ENCODE assay signal across 8 cellular contexts in genomic region chr10:49538381-49539319, GRCh38. TPM values are rescaled to one million over a fixed set of nuclear protein-coding genes. Genes with fewer than 3 reads are reported as not detected.
DNase-seq lines count a peak whose midpoint lies in the region; ATAC-seq and TF ChIP-seq lines count a peak whose summit lies in the region.

Gene ERCC6 (minus strand): TSS chr10:49539121.

- H3K4me3 Mint-ChIP-seq in HFFc6, result peak within 1 kb of the TSS; percentile 99
- H3K4me3 Mint-ChIP-seq in activated naive CD4-positive, alpha-beta T cell treated with anti-CD3 and anti-CD28 coated beads for 36 hours, result peak within 1 kb of the TSS; percentile 90

- no peaks in the 10 kb centered on the region; the same call in 1 of the 2 replicates for H3K9me3 Mint-ChIP-seq in HFFc6
- H3K9me3 Mint-ChIP-seq in activated naive CD4-positive, alpha-beta T cell treated with anti-CD3 and anti-CD28 coated beads for 36 hours, result no peaks in the 10 kb centered on the region

- H3K36me3 Mint-ChIP-seq in HFFc6 (ENCODE audit: low read depth), result peaks cover 41% of the 10 kb centered on the region
- peaks cover 3% of the 10 kb centered on the region for H3K36me3 Mint-ChIP-seq in activated naive CD4-positive, alpha-beta T cell treated with anti-CD3 and anti-CD28 coated beads for 36 hours (ENCODE audit: low read depth)

- H3K27ac ChIP-seq in gastroesophageal sphincter (peak within 1 kb of the TSS; percentile 17 to 88 (median 86)), neutrophil (peak within 1 kb of the TSS; percentile 94)

- TF ChIP-seq POLR2A in gastroesophageal sphincter (IDR thresholded peaks at IDR 0.05), result peak; percentile 60 to 74

- H3K4me3 ChIP-seq in GM06990 (replicated peaks; ENCODE audit: low read depth, low read length) (peak within 1 kb of the TSS; percentile 64), gastroesophageal sphincter (peak within 1 kb of the TSS; percentile 65 to 85), neutrophil (ENCODE audit: low read depth in 1 of 2, low read length in 1 of 2) (peak within 1 kb of the TSS; percentile 85 to 93)

- TF ChIP-seq EP300 in gastroesophageal sphincter (IDR thresholded peaks at IDR 0.05), result no peak

- H3K4me1 Mint-ChIP-seq in HFFc6 (ENCODE audit: low read depth), result peaks cover 56% of the 10 kb centered on the region
- peaks cover 34% of the 10 kb centered on the region for H3K4me1 Mint-ChIP-seq in activated naive CD4-positive, alpha-beta T cell treated with anti-CD3 and anti-CD28 coated beads for 36 hours (ENCODE audit: low read depth)

- ATAC-seq in gastroesophageal sphincter, result peak; percentile 99

- TF ChIP-seq CTCF in GM06990 (IDR thresholded peaks at IDR 0.05; ENCODE audit: insufficient read depth, low read length, poor library complexity, severe bottlenecking) (no peak), HFFc6 (IDR thresholded peaks at IDR 0.05) (no peak), gastroesophageal sphincter (IDR thresholded peaks at IDR 0.05) (peak in 2 of 4 experiments; percentile 5 to 37), neutrophil (IDR thresholded peaks at IDR 0.05) (peak; percentile 39), subcutaneous adipose tissue (IDR thresholded peaks at IDR 0.05; ENCODE audit: low read depth) (no peak)

- H3K27me3 Mint-ChIP-seq in HFFc6 (ENCODE audit: insufficient read depth), result peaks cover 6% of the 10 kb centered on the region
- H3K27me3 Mint-ChIP-seq in activated naive CD4-positive, alpha-beta T cell treated with anti-CD3 and anti-CD28 coated beads for 36 hours (ENCODE audit: low read depth), result peaks cover 14% of the 10 kb centered on the region

- H3K36me3 ChIP-seq in GM06990 (ENCODE audit: control insufficient read depth, insufficient read depth, low read length) (no peaks in the 10 kb centered on the region; the same call in 1 of the 2 replicates), gastroesophageal sphincter (no peaks in the 10 kb centered on the region), neutrophil (no peaks in the 10 kb centered on the region)

- H3K9me3 ChIP-seq in gastroesophageal sphincter (no peaks in the 10 kb centered on the region), neutrophil (no peaks in the 10 kb centered on the region)

- CTCF ChIA-PET in activated naive CD4-positive, alpha-beta T cell treated with anti-CD3 and anti-CD28 coated beads for 36 hours (lab: Charles Lee), result interaction anchor here (0.6 to 2.5 kb wide), 6 partner anchors 9 to 882 kb away, joined by 3 to 6 read pairs (median 3); no protein-coding TSS in a partner anchor

- H3K27ac Mint-ChIP-seq in HFFc6, result peak within 1 kb of the TSS; percentile 98
- peak within 1 kb of the TSS; percentile 92 for H3K27ac Mint-ChIP-seq in activated naive CD4-positive, alpha-beta T cell treated with anti-CD3 and anti-CD28 coated beads for 36 hours

- H3K4me1 ChIP-seq in gastroesophageal sphincter, result peaks cover 0 to 34% (median 7%) of the 10 kb centered on the region in 3 donors
- peaks cover 26 to 34% of the 10 kb centered on the region in 2 experiments for H3K4me1 ChIP-seq in neutrophil (ENCODE audit: control insufficient read depth in 1 of 2, insufficient read depth in 1 of 2, low read depth in 1 of 2, low read length in 1 of 2)

- H3K27me3 ChIP-seq in GM06990 (replicated peaks; ENCODE audit: control insufficient read depth, insufficient read depth, low read length), result no peaks in the 10 kb centered on the region
- peaks cover 8% of the 10 kb centered on the region for H3K27me3 ChIP-seq in gastroesophageal sphincter
- H3K27me3 ChIP-seq in neutrophil, result peaks cover 15% of the 10 kb centered on the region

- 2 to 5% methylated on average over 10 to 18 of the region's 75 CpGs for WGBS in gastroesophageal sphincter (ENCODE audit: low coverage in 1 of 2), 2 donors

- DNase-seq in GM06990 (ENCODE audit: extremely low read depth, insufficient read length), result peak; percentile 96
- DNase-seq in HFFc6, result peak; percentile 99
- DNase-seq in NAMALWA (ENCODE audit: low spot score), result peak; percentile 98
- peak; percentile 98 for DNase-seq in SK-N-DZ (ENCODE audit: low spot score)
- peak; percentile 97 for DNase-seq in activated naive CD4-positive, alpha-beta T cell treated with anti-CD3 and anti-CD28 coated beads for 36 hours

- intact Hi-C loops in activated naive CD4-positive, alpha-beta T cell treated with anti-CD3 and anti-CD28 coated beads for 36 hours (cut with micrococcal nuclease), result loop anchor here (2.0 to 5.0 kb wide), 6 partner anchors 356 to 1232 kb away; partner anchors contain the start of genes MAPK8, PARG and TIMM23B

RNA-seq across cellular contexts. Expression of gene ERCC6, which starts in this region (rescaled TPM):
- total RNA-seq in HFFc6 (2021; fragmentation: NEBNext Ultra II Directional; extraction: Animal tissue kit (Norgen Biotek cat#: 25700)), result 10 to 100 TPM; 52.5 to 97.5 (median 59.3) TPM
- 6.4 and 6.8 TPM in 2 replicates for polyA plus RNA-seq in SK-N-DZ (2014; cell fraction: cytosol; rRNA removed)
- 6.7 and 8.2 TPM in 2 replicates for polyA plus RNA-seq in SK-N-DZ (2014; cell fraction: nucleus; rRNA removed)
- 10 to 100 TPM; 14.2 to 16.2 TPM for total RNA-seq in activated naive CD4-positive, alpha-beta T cell treated with anti-CD3 and anti-CD28 coated beads for 36 hours
- total RNA-seq in gastroesophageal sphincter (10 to 100 TPM in 2 of 4 donors, 1 to 10 TPM in 2; 9.6 to 13.5 (median 11.0) TPM), subcutaneous adipose tissue (10 to 100 TPM; 12.7 to 20.6 (median 17.1) TPM)

Comparison
In these comparisons a context has a peak if more than half of its experiments do, and no peak if none do; other contexts are left out.
1. Peak in every context shown above with its lines: DNase-seq, ATAC-seq, H3K4me3 ChIP-seq and H3K27ac ChIP-seq.